8 cellular contexts compared by ENCODE assay signal in genomic region chr14:31926123-31926522, GRCh38.
DNase-seq lines count a peak whose midpoint lies in the region; ATAC-seq and TF ChIP-seq lines count a peak whose summit lies in the region.

No MANE protein-coding gene starts in this region.

- no peak for ATAC-seq in GM21825 (IDR thresholded peaks at IDR 0.05; ENCODE audit: unreplicated experiment)

- H3K9me3 ChIP-seq in stomach: no peaks in the 10 kb centered on the region

- H3K27me3 ChIP-seq in stomach: no peaks in the 10 kb centered on the region

- H3K4me1 ChIP-seq in stomach: peaks cover 0 to 22% (median 12%) of the 10 kb centered on the region in 4 donors

- H3K4me3 ChIP-seq in NB4 (ENCODE audit: low read depth, low read length) (no peak overlapping the region), stomach (no peak overlapping the region)

- H3K36me3 ChIP-seq in stomach: no peaks in the 10 kb centered on the region

- DNase-seq in DMS79 (lab: John Stamatoyannopoulos, UW) (peak; percentile 23), GM19238 (ENCODE audit: insufficient read length, low spot score) (peak; percentile 25), NB4 (ENCODE audit: low read depth) (peak; percentile 41), globus pallidus (ENCODE audit: low spot score) (peak; percentile 24), stomach (no peak), Ammon's horn (ENCODE audit: low spot score) (no peak)

- WGBS in stomach, 5 donors: 47 to 69% (median 57%) methylated on average over 1 of the region's 1 CpG

- intact Hi-C loops in stomach (cut with DNase I; ENCODE audit: low total_unique reads): no loop called here

- TF ChIP-seq POLR2A in NB4 (IDR thresholded peaks at IDR 0.05; ENCODE audit: extremely low read depth, insufficient read length) (no peak), stomach (IDR thresholded peaks at IDR 0.05) (no peak)

- TF ChIP-seq CTCF in NB4 (IDR thresholded peaks at IDR 0.05; ENCODE audit: low read depth, low read length) (peak; percentile 53), VCaP (conservative IDR thresholded peaks at IDR 0.05) (peak; percentile 65), stomach (IDR thresholded peaks at IDR 0.05) (peak in 5 of 7 experiments; percentile 8 to 38 (median 23))

- H3K27ac ChIP-seq in VCaP (no peak overlapping the region), stomach (peak overlapping the region in 4 of 5 donors; percentile 57 to 67 (median 66))

- TF ChIP-seq EP300 in stomach (IDR thresholded peaks at IDR 0.05): no peak

Comparison
In these comparisons a context has a peak if more than half of its experiments do, and no peak if none do; other contexts are left out.
1. DNase-seq: peak in DMS79 (single experiment), GM19238 (single experiment), NB4 (single experiment) and globus pallidus (single experiment); none in stomach (single experiment) and Ammon's horn (single experiment).
2. Peak in every context shown above with its lines, with median percentiles within 50 percentile points of each other: CTCF ChIP-seq.